Comparison of ENCODE assay signal across 15 cellular contexts in the genomic region with DNA sequence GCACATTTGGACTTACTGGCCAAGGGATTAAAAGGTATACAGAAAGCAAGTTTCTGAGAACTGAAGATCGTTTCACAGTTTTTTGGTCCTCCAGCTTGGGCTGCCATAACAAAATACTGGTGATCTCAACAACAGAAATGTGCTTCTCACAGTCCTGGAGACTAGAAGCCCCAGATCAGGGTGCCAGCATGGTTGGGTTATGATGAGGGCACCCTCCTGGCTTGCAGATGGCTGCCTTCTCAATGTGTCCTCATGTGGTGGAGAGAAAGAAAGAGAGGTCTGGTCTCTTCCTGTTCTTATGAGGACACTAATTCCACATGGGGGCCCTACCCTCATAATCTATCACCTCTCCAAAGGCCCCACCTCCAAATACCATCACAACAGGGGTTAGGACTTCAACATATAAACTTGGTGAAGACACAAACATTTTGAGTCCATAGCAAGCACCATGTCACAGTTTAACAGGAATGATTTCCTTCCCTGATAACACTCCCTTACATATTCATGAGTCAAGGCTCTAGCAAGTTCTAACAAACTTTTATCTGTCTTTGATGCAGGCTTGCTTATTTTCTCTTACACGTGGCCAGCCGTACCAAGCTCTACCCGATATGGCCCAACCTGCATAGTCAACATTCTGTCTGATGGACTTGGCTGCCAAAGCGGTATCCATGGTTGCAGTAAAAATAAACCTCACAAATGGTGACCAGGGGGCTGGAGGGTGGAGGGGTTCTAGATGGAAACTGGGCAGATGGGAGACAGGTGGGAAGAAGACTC. TPM values are rescaled to one million over a fixed set of nuclear protein-coding genes. Genes with fewer than 3 reads are reported as not detected.
A peak's percentile ranks its signal among the peaks of the same experiment; 100 is the strongest.
DNase-seq lines count a peak whose midpoint lies in the region; ATAC-seq, FAIRE-seq and TF ChIP-seq lines count a peak whose summit lies in the region.
"Had no signal": no experiment of that assay in that cellular context is flagged by ENCODE, and none has a peak within 500 bp of the region (broad histone marks: within the 10 kb centered on the region; RNA-seq: fewer than 3 reads in every experiment).

No MANE protein-coding gene starts in this region.

- no peaks in the 10 kb centered on the region for H3K9me3 ChIP-seq in H9 (ENCODE audit: control insufficient read depth, low read depth, low read length)
- no peaks in the 10 kb centered on the region for H3K9me3 ChIP-seq in PC-9 (ENCODE audit: insufficient read depth, low read depth)
- H3K9me3 ChIP-seq in keratinocyte (ENCODE audit: control insufficient read depth, low read depth, low read length) = no peaks in the 10 kb centered on the region
- H3K9me3 ChIP-seq in sigmoid colon = no peaks in the 10 kb centered on the region
- H3K9me3 ChIP-seq: mucosa of descending colon had no signal

- no CpG with 5 or more reads among the region's 5 CpGs for WGBS in H9 (ENCODE audit: extremely low coverage, insufficient read length, low lambda C conversion rate)
- WGBS in sigmoid colon, 2 donors = 56 to 67% methylated on average over 5 of the region's 5 CpGs

- no peaks in the 10 kb centered on the region for H3K79me1 ChIP-seq in H9 (ENCODE audit: insufficient read depth, low read depth, low read length, poor library complexity, severe bottlenecking)

- no peaks in the 10 kb centered on the region for H3K9me3 Mint-ChIP-seq in H9
- H3K9me3 Mint-ChIP-seq: activated CD4-positive, alpha-beta T cell treated with anti-CD3 and anti-CD28 coated beads, Interleukin-2, amount 10 ng/mL, durations not matched to agents 24 days and 14 days; CD8-positive, alpha-beta memory T cell; stimulated activated naive B cell treated with anti-CD40 and anti-IgM and Interleukin-4, amounts not matched to agents 10 μg/mL and 1 μg/mL and 100 μg/mL, for 72 hours; T-helper 2 cell treated with Interferon-gamma antibody and Interleukin-4, amounts not matched to agents 5 μg/mL and 100 μg/mL, for 36 hours had no signal

- no peak for TF ChIP-seq POLR2A in sigmoid colon (IDR thresholded peaks at IDR 0.05)

- H3T11ph ChIP-seq in H9 (ENCODE audit: low read length) = no peak overlapping the region

- H3K27ac ChIP-seq in H9 (ENCODE audit: insufficient read length, low read depth, low read length) (no peak overlapping the region), PC-9 (no peak overlapping the region), keratinocyte (ENCODE audit: control insufficient read depth, insufficient read depth, low read length) (no peak overlapping the region), sigmoid colon (peak overlapping the region; percentile 62 to 81 (median 72))

- H3K4me1 Mint-ChIP-seq in H9 = peaks cover 4 to 6% of the 10 kb centered on the region in 2 experiments

- H3K9me1 ChIP-seq in keratinocyte (ENCODE audit: control insufficient read depth, extremely low read depth, insufficient read depth, low read length) = no peaks in the 10 kb centered on the region

- no peak overlapping the region for H3K4me3 Mint-ChIP-seq in H9
- H3K4me3 Mint-ChIP-seq: activated CD4-positive, alpha-beta T cell treated with anti-CD3 and anti-CD28 coated beads, Interleukin-2, amount 10 ng/mL, durations not matched to agents 24 days and 14 days; CD8-positive, alpha-beta memory T cell; stimulated activated naive B cell treated with anti-CD40 and anti-IgM and Interleukin-4, amounts not matched to agents 10 μg/mL and 1 μg/mL and 100 μg/mL, for 72 hours; T-helper 2 cell treated with Interferon-gamma antibody and Interleukin-4, amounts not matched to agents 5 μg/mL and 100 μg/mL, for 36 hours had no signal

- H2BK15ac ChIP-seq in H9 (ENCODE audit: low read depth, low read length) = no peak overlapping the region

- no peak overlapping the region for H4K91ac ChIP-seq in H9 (ENCODE audit: insufficient read length, low read depth, low read length)

- no peaks in the 10 kb centered on the region for H3K9me2 ChIP-seq in PC-9 (ENCODE audit: insufficient read depth)

- no peak overlapping the region for H2AK5ac ChIP-seq in H9 (ENCODE audit: insufficient read length, low read length)

- H3K27me3 ChIP-seq in H9 (ENCODE audit: insufficient read depth, low read length) (no peaks in the 10 kb centered on the region), PC-9 (ENCODE audit: insufficient read depth, low read depth) (0 out of 2 replicates have a peak, but pooled peaks cover 6% of the 10 kb centered on the region), keratinocyte (ENCODE audit: control insufficient read depth, extremely low read depth, insufficient read depth, low read length) (no peaks in the 10 kb centered on the region), sigmoid colon (no peaks in the 10 kb centered on the region)

- H3K36me3 ChIP-seq in PC-9 (ENCODE audit: low read depth) (no peaks in the 10 kb centered on the region), keratinocyte (ENCODE audit: control insufficient read depth in 2 of 2, extremely low read depth in 1 of 2, insufficient read depth in 2 of 2, low read length in 2 of 2) (no peaks in the 10 kb centered on the region), sigmoid colon (no peaks in the 10 kb centered on the region)

- BruUV-seq in PC-9 (replicated peaks; lab: Mats Ljungman, UMichigan) = no TSS peak

- H3F3A ChIP-seq in PC-9 (ENCODE audit: insufficient read depth, low read depth) = no peaks in the 10 kb centered on the region

- POLR2A ChIA-PET in PC-9 (lab: Charles Lee; ENCODE audit: unreplicated experiment) = no interaction called here

- H3K4me1 ChIP-seq in H9 (ENCODE audit: insufficient read depth, low read length) (peaks cover 3% of the 10 kb centered on the region; the same call in 1 of the 2 replicates), PC-9 (replicated peaks; ENCODE audit: insufficient read depth) (no peaks in the 10 kb centered on the region; the same call in 1 of the 2 replicates), keratinocyte (ENCODE audit: control insufficient read depth, extremely low read depth, insufficient read depth, low read length) (peaks cover 10% of the 10 kb centered on the region), sigmoid colon (peaks cover 0 to 31% (median 25%) of the 10 kb centered on the region in 4 donors)

- H3K9ac ChIP-seq in H9 (ENCODE audit: extremely low read depth, insufficient read length, low read length) (no peak overlapping the region), keratinocyte (ENCODE audit: control insufficient read depth, extremely low read depth, insufficient read depth, low read length) (no peak overlapping the region)

- H3K18ac ChIP-seq in H9 (ENCODE audit: insufficient read length, low read depth, low read length) = no peak overlapping the region

- H3K4me2 ChIP-seq in H9 (ENCODE audit: insufficient read depth, insufficient read length, low read length) = no peak overlapping the region
- H3K4me2 ChIP-seq in PC-9 = peak overlapping the region; percentile 46; the same call in 1 of the 2 replicates
- H3K4me2 ChIP-seq in keratinocyte (ENCODE audit: control insufficient read depth, extremely low read depth, insufficient read depth, low read depth, low read length) = peak overlapping the region; percentile 52

- peaks cover 2% of the 10 kb centered on the region; the same call in 1 of the 2 replicates for H3K27me3 Mint-ChIP-seq in H9 (ENCODE audit: low read depth)

- no peak overlapping the region for H2BK20ac ChIP-seq in H9 (ENCODE audit: low read depth, low read length, poor library complexity, severe bottlenecking)

- H4K20me1 ChIP-seq in H9 (ENCODE audit: control insufficient read depth, insufficient read depth, insufficient read length) (no peaks in the 10 kb centered on the region), PC-9 (ENCODE audit: insufficient read depth) (no peaks in the 10 kb centered on the region), keratinocyte (ENCODE audit: control insufficient read depth, extremely low read depth, insufficient read depth, low read length) (no peaks in the 10 kb centered on the region)

- no peaks in the 10 kb centered on the region; a peak in 1 of 7 replicates for H3K36me3 Mint-ChIP-seq in H9 (ENCODE audit: insufficient read depth in 1 of 3, low read depth in 3 of 3)
- H3K36me3 Mint-ChIP-seq: CD8-positive, alpha-beta memory T cell; stimulated activated naive B cell treated with anti-CD40 and anti-IgM and Interleukin-4, amounts not matched to agents 10 μg/mL and 1 μg/mL and 100 μg/mL, for 72 hours had no signal

- no peaks in the 10 kb centered on the region for H3K79me2 ChIP-seq in H9 (ENCODE audit: insufficient read depth, low read length)
- no peaks in the 10 kb centered on the region for H3K79me2 ChIP-seq in PC-9 (ENCODE audit: low read depth)
- H3K79me2 ChIP-seq in keratinocyte (ENCODE audit: control insufficient read depth, insufficient read depth, low read length) = no peaks in the 10 kb centered on the region

- no peak for TF ChIP-seq EP300 in sigmoid colon (IDR thresholded peaks at IDR 0.05)

- no peak overlapping the region for H3K23ac ChIP-seq in H9 (ENCODE audit: insufficient read length, low read depth, low read length)

- no peak overlapping the region for H2BK120ac ChIP-seq in H9 (ENCODE audit: low read depth, low read length, poor library complexity, severe bottlenecking)

- H3K27ac Mint-ChIP-seq in H9 = no peak overlapping the region
- H3K27ac Mint-ChIP-seq: activated CD4-positive, alpha-beta T cell treated with anti-CD3 and anti-CD28 coated beads, Interleukin-2, amount 10 ng/mL, durations not matched to agents 24 days and 14 days; stimulated activated naive B cell treated with anti-CD40 and anti-IgM and Interleukin-4, amounts not matched to agents 10 μg/mL and 1 μg/mL and 100 μg/mL, for 72 hours; T-helper 2 cell treated with Interferon-gamma antibody and Interleukin-4, amounts not matched to agents 5 μg/mL and 100 μg/mL, for 36 hours had no signal

- no peak overlapping the region for H2BK5ac ChIP-seq in H9 (ENCODE audit: insufficient read length, low read length)

- FAIRE-seq in keratinocyte (lab: Jason Lieb, UNC) = peak; percentile 58

- H4K5ac ChIP-seq in H9 (ENCODE audit: insufficient read length, low read depth, low read length) = no peak overlapping the region

- H2AFZ ChIP-seq in H9 (ENCODE audit: low read length) = peak overlapping the region; percentile 94
- peak overlapping the region; percentile 70 for H2AFZ ChIP-seq in PC-9
- peak overlapping the region; percentile 67 for H2AFZ ChIP-seq in keratinocyte (ENCODE audit: control insufficient read depth, low read length)

- no peak for TF ChIP-seq CTCF in H9 (conservative IDR thresholded peaks at IDR 0.05)
- TF ChIP-seq CTCF in PC-9 (conservative IDR thresholded peaks at IDR 0.05) = no peak
- no peak for TF ChIP-seq CTCF in keratinocyte (optimal IDR thresholded peaks at IDR 0.05 in 1 of 3, IDR thresholded peaks at IDR 0.05 in 1 of 3, conservative IDR thresholded peaks at IDR 0.05 in 1 of 3; ENCODE audit: extremely low read depth in 1 of 3, insufficient read depth in 2 of 3, low read length in 3 of 3)
- TF ChIP-seq CTCF in sigmoid colon (IDR thresholded peaks at IDR 0.05) = no peak
- no peak for TF ChIP-seq CTCF in GM20000 (IDR thresholded peaks at IDR 0.05; ENCODE audit: extremely low read depth, missing control alignments)

- dilution Hi-C loops in keratinocyte (cut with MboI; ENCODE audit: extremely low pct_ligation_motif_present, low sequenced_read_pairs) = no loop called here

- H4K8ac ChIP-seq in H9 (replicated peaks; ENCODE audit: insufficient read length, low read depth, low read length) = no peak overlapping the region

- no peak for ATAC-seq in HG03457 (IDR thresholded peaks at IDR 0.05; ENCODE audit: unreplicated experiment)

- no peak overlapping the region for H3K56ac ChIP-seq in H9 (ENCODE audit: insufficient read length, low read depth, low read length)

- H3K4ac ChIP-seq in H9 (ENCODE audit: low read depth, low read length) = no peak overlapping the region

- intact Hi-C loops in PC-9 (cut with micrococcal nuclease; ENCODE audit: unreplicated experiment) (loop anchor here (1.0 to 10.0 kb wide), 6 partner anchors 70 to 460 kb away; a partner anchor contains a TSS), sigmoid colon (cut with DNase I) (loop anchor here (1.0 to 5.0 kb wide), 4 partner anchors 29 to 220 kb away; a partner anchor contains a TSS)

- CTCF ChIA-PET in PC-9 (lab: Charles Lee) = interaction anchor here (0.5 to 0.8 kb wide), 3 partner anchors 21 to 42 kb away, joined by 4 to 5 read pairs (median 5); no protein-coding TSS in a partner anchor

- no peaks in the 10 kb centered on the region for H3K23me2 ChIP-seq in H9 (ENCODE audit: insufficient read length, low read depth, low read length, poor library complexity, severe bottlenecking)

- DNase-seq in H9 (no peak), PC-9 (no peak), keratinocyte (ENCODE audit: low read depth, low spot score) (no peak), sigmoid colon (peak; percentile 79), GM20000 (ENCODE audit: low spot score) (no peak), Ammon's horn (ENCODE audit: low spot score) (no peak)
- no peak for DNase-seq in activated CD4-positive, CD25-positive, alpha-beta regulatory T cell (lab: John Stamatoyannopoulos, UW)

- H2BK12ac ChIP-seq in H9 (ENCODE audit: insufficient read length, low read depth, low read length) = no peak overlapping the region

- H3K14ac ChIP-seq in H9 (ENCODE audit: insufficient read depth, low read length) = no peak overlapping the region

- H3K4me3 ChIP-seq in PC-9 (no peak overlapping the region), keratinocyte (ENCODE audit: control insufficient read depth in 2 of 3, extremely low read depth in 1 of 3, insufficient read depth in 2 of 3, low read depth in 1 of 3, low read length in 3 of 3) (no peak overlapping the region), sigmoid colon (no peak overlapping the region)
- H3K4me3 ChIP-seq: mucosa of descending colon had no signal

RNA-seq across cellular contexts. Expression of a gene that starts 20.3 kb away (rescaled TPM):
- total RNA-seq in H9 (2021) (not detected in 2 replicates), PC-9 (2021) (not detected in 2 replicates), sigmoid colon (not detected)
- polyA plus RNA-seq in keratinocyte (12.7 to 23.5 TPM (median 14.5 TPM) in 3 replicates), sigmoid colon (1 to 10 TPM in 1 of 3 donors, under 1 TPM in 2; 0.07 to 1.2 (median 0.46) TPM)
- 0.27 TPM for polyA plus RNA-seq in keratinocyte (2011; ENCODE audit: low read depth)
- polyA plus RNA-seq in keratinocyte (2011; cell fraction: cytosol; rRNA removed) = 6.7 and 8.1 TPM in 2 replicates
- 36.7 and 36.8 TPM in 2 replicates for polyA plus RNA-seq in keratinocyte (2011; cell fraction: nucleus; rRNA removed)
- polyA plus RNA-seq in keratinocyte (2012; ENCODE audit: low replicate concordance) = 3.3 and 16.8 TPM in 2 replicates
- polyA minus RNA-seq in keratinocyte = 30.0 to 44.4 TPM (median 30.2 TPM) in 3 replicates
- polyA minus RNA-seq in keratinocyte (2011; cell fraction: cytosol; rRNA and poly(A)+ RNA removed) = 9.6 TPM
- polyA minus RNA-seq in keratinocyte (2011; cell fraction: nucleus; rRNA and poly(A)+ RNA removed) = 26.7 and 37.2 TPM in 2 replicates
- total RNA-seq: activated CD4-positive, alpha-beta T cell treated with anti-CD3 and anti-CD28 coated beads, Interleukin-2, amount 10 ng/mL, durations not matched to agents 24 days and 14 days; CD8-positive, alpha-beta memory T cell; dermis blood vessel endothelial cell; H7 had no signal

RNA-seq across cellular contexts. Expression of a gene that starts 29.9 kb away (rescaled TPM):
- total RNA-seq in H9 (2021) (197 and 204 TPM in 2 replicates), PC-9 (2021) (228 and 273 TPM in 2 replicates), sigmoid colon (100 to 1,000 TPM; 235 to 267 (median 258) TPM)
- polyA plus RNA-seq in keratinocyte (945 to 1,145 TPM (median 1,121 TPM) in 3 replicates), sigmoid colon (100 to 1,000 TPM; 366 to 517 (median 411) TPM)
- 432 TPM for polyA plus RNA-seq in keratinocyte (2011; ENCODE audit: low read depth)
- 1,009 and 1,286 TPM in 2 replicates for polyA plus RNA-seq in keratinocyte (2011; cell fraction: cytosol; rRNA removed)
- polyA plus RNA-seq in keratinocyte (2011; cell fraction: nucleus; rRNA removed) = 415 and 500 TPM in 2 replicates
- 609 and 708 TPM in 2 replicates for polyA plus RNA-seq in keratinocyte (2012; ENCODE audit: low replicate concordance)
- polyA minus RNA-seq in keratinocyte = 462 to 612 TPM (median 564 TPM) in 3 replicates
- polyA minus RNA-seq in keratinocyte (2011; cell fraction: cytosol; rRNA and poly(A)+ RNA removed) = 403 TPM
- 154 and 230 TPM in 2 replicates for polyA minus RNA-seq in keratinocyte (2011; cell fraction: nucleus; rRNA and poly(A)+ RNA removed)

Comparison
In these comparisons a context has a peak if more than half of its experiments do, and no peak if none do; other contexts are left out.
1. H3K27ac ChIP-seq: peak in sigmoid colon (4 of 4); none in H9 (single experiment), PC-9 (single experiment) and keratinocyte (single experiment).
2. Peak in every context shown above with its lines, with median percentiles within 50 percentile points of each other: H2AFZ ChIP-seq.